In the genomic region with DNA sequence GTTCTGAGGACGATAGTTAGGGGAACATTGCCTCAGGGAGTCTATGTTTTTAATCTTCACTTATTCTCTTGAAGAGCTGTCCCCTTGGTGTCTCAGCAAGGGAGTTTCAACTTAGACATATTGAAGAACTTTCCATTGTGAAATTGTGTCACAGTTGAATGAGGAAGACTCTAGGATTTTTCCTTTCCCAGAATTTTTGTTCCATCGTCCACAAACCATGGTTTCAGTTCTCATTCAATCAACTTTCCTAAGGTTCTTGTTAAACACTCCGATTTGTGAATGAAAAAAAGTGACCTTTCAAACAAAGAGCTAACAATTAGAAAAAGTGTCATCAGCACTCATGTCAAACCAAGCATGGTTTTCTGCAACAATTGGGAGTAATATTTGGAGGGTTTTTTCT, we compare ENCODE assay signal across 17 cellular contexts.
DNase-seq lines count a peak whose midpoint lies in the region; ATAC-seq and TF ChIP-seq lines count a peak whose summit lies in the region.
"Had no signal": no experiment of that assay in that cellular context is flagged by ENCODE, and none has a peak within 500 bp of the region (broad histone marks: within the 10 kb centered on the region; RNA-seq: fewer than 3 reads in every experiment).

No MANE protein-coding gene starts in this region.

- peaks cover 0 to 1% (median 0%) of the 10 kb centered on the region in 7 donors for H3K9me3 Mint-ChIP-seq in CD4-positive, CD25-positive, alpha-beta regulatory T cell
- no peaks in the 10 kb centered on the region for H3K9me3 Mint-ChIP-seq in CD8-positive, alpha-beta T cell
- peaks cover 2% of the 10 kb centered on the region for H3K9me3 Mint-ChIP-seq in activated CD4-positive, alpha-beta memory T cell treated with anti-CD3 and anti-CD28 coated beads for 36 hours
- no peaks in the 10 kb centered on the region for H3K9me3 Mint-ChIP-seq in immature natural killer cell

- peak overlapping the region; percentile 78 to 81 (median 78) for H3K27ac Mint-ChIP-seq in CD4-positive, CD25-positive, alpha-beta regulatory T cell
- peak overlapping the region; percentile 89 for H3K27ac Mint-ChIP-seq in CD8-positive, alpha-beta T cell
- peak overlapping the region; percentile 47 for H3K27ac Mint-ChIP-seq in activated CD4-positive, alpha-beta memory T cell treated with anti-CD3 and anti-CD28 coated beads for 36 hours
- H3K27ac Mint-ChIP-seq in immature natural killer cell: peak overlapping the region; percentile 61 to 92 (median 76)
- H3K27ac Mint-ChIP-seq: endodermal cell had no signal

- H3K27ac ChIP-seq in CD4-positive, CD25-positive, alpha-beta regulatory T cell (ENCODE audit: insufficient read depth, low read length, poor library complexity, severe bottlenecking): peak overlapping the region; percentile 75
- H3K27ac ChIP-seq in CD8-positive, alpha-beta T cell (ENCODE audit: low read depth, low read length): no peak overlapping the region
- no peak overlapping the region for H3K27ac ChIP-seq in suprapubic skin
- H3K27ac ChIP-seq: brain microvascular endothelial cell, SJSA1 had no signal

- no peak for DNase-seq in CD4-positive, CD25-positive, alpha-beta regulatory T cell
- no peak for DNase-seq in CD8-positive, alpha-beta T cell
- no peak for DNase-seq in activated CD4-positive, alpha-beta memory T cell treated with anti-CD3 and anti-CD28 coated beads for 36 hours
- DNase-seq in immature natural killer cell (no peak), nucleus accumbens (lab: John Stamatoyannopoulos, UW) (no peak), GM20000 (ENCODE audit: low spot score) (no peak), suprapubic skin (ENCODE audit: low spot score in 2 of 2) (no peak)
- DNase-seq: activated T-cell treated with anti-CD3 and anti-CD28 coated beads, Interleukin-2, amount 50 U/mL, for 48 hours; brain microvascular endothelial cell; DMS79 treated with DMSO at 0.1 percent for 48 hours; endodermal cell; Kasumi-1; NCI-H1092 treated with DMSO at 0.1 percent for 48 hours; occipital lobe; stimulated activated CD4-positive, alpha-beta T cell treated with anti-CD3 and anti-CD28 coated beads, Interleukin-1b, Interleukin-23, amount 100 ng/mL, for 48 hours; T1000 had no signal

- H3K36me3 ChIP-seq in CD4-positive, CD25-positive, alpha-beta regulatory T cell (ENCODE audit: control insufficient read depth, insufficient read depth, low read length): no peaks in the 10 kb centered on the region
- no peaks in the 10 kb centered on the region for H3K36me3 ChIP-seq in CD8-positive, alpha-beta T cell (ENCODE audit: insufficient read depth, low read length)
- no peaks in the 10 kb centered on the region for H3K36me3 ChIP-seq in suprapubic skin
- H3K36me3 ChIP-seq: brain microvascular endothelial cell, SJSA1 had no signal

- 66% methylated on average over 3 of the region's 3 CpGs for WGBS in suprapubic skin

- H3K27me3 Mint-ChIP-seq in CD4-positive, CD25-positive, alpha-beta regulatory T cell: no peaks in the 10 kb centered on the region
- H3K27me3 Mint-ChIP-seq in CD8-positive, alpha-beta T cell (ENCODE audit: low read depth): no peaks in the 10 kb centered on the region
- H3K27me3 Mint-ChIP-seq in activated CD4-positive, alpha-beta memory T cell treated with anti-CD3 and anti-CD28 coated beads for 36 hours: no peaks in the 10 kb centered on the region
- peaks cover 0 to 4% (median 0%) of the 10 kb centered on the region in 3 donors for H3K27me3 Mint-ChIP-seq in immature natural killer cell (ENCODE audit: low read depth in 3 of 3)

- no peaks in the 10 kb centered on the region for H3K9me3 ChIP-seq in CD4-positive, CD25-positive, alpha-beta regulatory T cell (ENCODE audit: control insufficient read depth in 2 of 2, low read length in 2 of 2)
- no peaks in the 10 kb centered on the region for H3K9me3 ChIP-seq in CD8-positive, alpha-beta T cell (ENCODE audit: low read length)
- no peaks in the 10 kb centered on the region for H3K9me3 ChIP-seq in suprapubic skin
- H3K9me3 ChIP-seq: SJSA1 had no signal

- no peak for TF ChIP-seq EP300 in suprapubic skin (IDR thresholded peaks at IDR 0.05)

- TF ChIP-seq CTCF in CD8-positive, alpha-beta T cell (IDR thresholded peaks at IDR 0.05): no peak
- TF ChIP-seq CTCF in GM20000 (IDR thresholded peaks at IDR 0.05; ENCODE audit: extremely low read depth, missing control alignments) (no peak), suprapubic skin (IDR thresholded peaks at IDR 0.05) (no peak)

- H3K4me3 Mint-ChIP-seq in CD4-positive, CD25-positive, alpha-beta regulatory T cell: peak overlapping the region; percentile 17 to 66 (median 34)
- H3K4me3 Mint-ChIP-seq in CD8-positive, alpha-beta T cell: peak overlapping the region; percentile 11
- H3K4me3 Mint-ChIP-seq in activated CD4-positive, alpha-beta memory T cell treated with anti-CD3 and anti-CD28 coated beads for 36 hours: no peak overlapping the region
- H3K4me3 Mint-ChIP-seq in immature natural killer cell: peak overlapping the region; percentile 19 to 63 (median 62)
- H3K4me3 Mint-ChIP-seq: endodermal cell had no signal

- H3K4me1 ChIP-seq in CD4-positive, CD25-positive, alpha-beta regulatory T cell (ENCODE audit: control insufficient read depth, insufficient read depth, low read length, poor library complexity, severe bottlenecking): peaks cover 16% of the 10 kb centered on the region
- H3K4me1 ChIP-seq in CD8-positive, alpha-beta T cell (ENCODE audit: insufficient read depth, low read length): peaks cover 16% of the 10 kb centered on the region
- no peaks in the 10 kb centered on the region for H3K4me1 ChIP-seq in suprapubic skin
- H3K4me1 ChIP-seq: SJSA1 had no signal

- intact Hi-C loops in CD8-positive, alpha-beta T cell (cut with DNase I, micrococcal nuclease): loop anchor here in 1 of 2 experiments (5.0 to 10.0 kb wide), 2 partner anchors 62 to 149 kb away; no protein-coding TSS in a partner anchor
- intact Hi-C loops in activated CD4-positive, alpha-beta memory T cell treated with anti-CD3 and anti-CD28 coated beads for 36 hours (cut with micrococcal nuclease): loop anchor here (1.0 to 5.0 kb wide), 2 partner anchors 46 to 121 kb away; no protein-coding TSS in a partner anchor

- POLR2A ChIA-PET in CD8-positive, alpha-beta T cell (lab: Charles Lee): interaction anchor here (0.6 to 1.7 kb wide), 7 partner anchors 9 to 221 kb away, joined by 3 to 7 read pairs (median 4); no protein-coding TSS in a partner anchor
- POLR2A ChIA-PET in activated CD4-positive, alpha-beta memory T cell treated with anti-CD3 and anti-CD28 coated beads for 36 hours (lab: Charles Lee): interaction anchor here (0.9 to 1.2 kb wide), 2 partner anchors 117 to 150 kb away, joined by 3 read pairs; no protein-coding TSS in a partner anchor

- CTCF ChIA-PET in CD8-positive, alpha-beta T cell (lab: Charles Lee): interaction anchor here (0.7 to 1.1 kb wide), 3 partner anchors 10 to 27 kb away, joined by 3 to 5 read pairs (median 3); no protein-coding TSS in a partner anchor
- CTCF ChIA-PET in activated CD4-positive, alpha-beta memory T cell treated with anti-CD3 and anti-CD28 coated beads for 36 hours (lab: Charles Lee): interaction anchor here (0.9 kb wide), 1 partner anchor 130 kb away, joined by 3 read pairs; no protein-coding TSS in a partner anchor

- H3K27me3 ChIP-seq in CD4-positive, CD25-positive, alpha-beta regulatory T cell (ENCODE audit: control insufficient read depth, insufficient read depth, low read length): no peaks in the 10 kb centered on the region
- H3K27me3 ChIP-seq in CD8-positive, alpha-beta T cell (ENCODE audit: insufficient read depth, low read length): no peaks in the 10 kb centered on the region
- no peaks in the 10 kb centered on the region for H3K27me3 ChIP-seq in suprapubic skin
- H3K27me3 ChIP-seq: brain microvascular endothelial cell, SJSA1 had no signal

- peak overlapping the region; percentile 82 for H3K4me3 ChIP-seq in CD4-positive, CD25-positive, alpha-beta regulatory T cell (ENCODE audit: low read depth, low read length)
- H3K4me3 ChIP-seq in CD8-positive, alpha-beta T cell (ENCODE audit: low read depth, low read length): no peak overlapping the region
- H3K4me3 ChIP-seq in suprapubic skin: no peak overlapping the region
- H3K4me3 ChIP-seq: SJSA1 had no signal

- no peak for ATAC-seq in CD4-positive, CD25-positive, alpha-beta regulatory T cell (ENCODE audit: low read depth in 2 of 2)
- ATAC-seq in CD8-positive, alpha-beta T cell: no peak

- TF ChIP-seq POLR2A in suprapubic skin (IDR thresholded peaks at IDR 0.05): no peak

- peaks cover 19 to 32% (median 21%) of the 10 kb centered on the region in 4 donors for H3K4me1 Mint-ChIP-seq in CD4-positive, CD25-positive, alpha-beta regulatory T cell
- H3K4me1 Mint-ChIP-seq in CD8-positive, alpha-beta T cell (ENCODE audit: low read depth): peaks cover 18% of the 10 kb centered on the region
- H3K4me1 Mint-ChIP-seq in activated CD4-positive, alpha-beta memory T cell treated with anti-CD3 and anti-CD28 coated beads for 36 hours (ENCODE audit: low read depth): peaks cover 23% of the 10 kb centered on the region
- peaks cover 26 to 35% of the 10 kb centered on the region in 2 donors for H3K4me1 Mint-ChIP-seq in immature natural killer cell

- no peaks in the 10 kb centered on the region for H3K36me3 Mint-ChIP-seq in CD4-positive, CD25-positive, alpha-beta regulatory T cell
- no peaks in the 10 kb centered on the region for H3K36me3 Mint-ChIP-seq in CD8-positive, alpha-beta T cell
- no peaks in the 10 kb centered on the region for H3K36me3 Mint-ChIP-seq in activated CD4-positive, alpha-beta memory T cell treated with anti-CD3 and anti-CD28 coated beads for 36 hours
- H3K36me3 Mint-ChIP-seq in immature natural killer cell: peaks cover 0 to 3% (median 3%) of the 10 kb centered on the region in 3 donors
